In the genomic region with DNA sequence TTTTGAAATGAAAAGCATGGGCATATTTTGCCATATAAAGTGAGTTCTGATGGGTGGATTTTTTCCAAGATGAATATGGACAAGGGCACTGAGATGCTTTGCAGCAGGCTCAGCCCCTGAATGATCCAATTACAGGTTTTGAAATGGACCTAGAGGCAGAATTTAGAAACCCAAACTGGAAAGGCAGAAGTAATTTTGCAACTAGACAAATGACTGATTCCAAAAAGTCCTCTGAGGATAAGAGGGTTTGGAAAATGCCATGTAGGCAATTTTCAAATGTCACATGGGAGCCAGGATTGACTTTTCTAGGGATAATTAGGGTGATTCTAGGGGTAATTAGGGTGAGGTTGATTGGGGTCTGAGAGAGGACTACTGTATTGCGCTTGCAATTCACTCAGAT, we compare ENCODE assay signal across 16 cellular contexts.
DNase-seq lines count a peak whose midpoint lies in the region; ATAC-seq, FAIRE-seq and TF ChIP-seq lines count a peak whose summit lies in the region.
"Had no signal": no experiment of that assay in that cellular context is flagged by ENCODE, and none has a peak within 500 bp of the region (broad histone marks: within the 10 kb centered on the region; RNA-seq: fewer than 3 reads in every experiment).

No MANE protein-coding gene starts in this region.

- no peaks in the 10 kb centered on the region for H3K27me3 Mint-ChIP-seq in Calu3 (ENCODE audit: unreplicated experiment)

- CTCF ChIA-PET in HepG2 (lab: Yijun Ruan, JAX; ENCODE audit: low intra/inter-chr PET ratio, low total read pairs) = no interaction called here
- CTCF ChIA-PET in PC-9 (lab: Charles Lee) = no interaction called here
- CTCF ChIA-PET in Calu3 (lab: Charles Lee) = interaction anchor here (1.5 kb wide), 1 partner anchor 8 kb away, joined by 3 read pairs; no protein-coding TSS in a partner anchor

- ATAC-seq in HepG2 (no peak), right lobe of liver (no peak)

- H3K9me3 ChIP-seq in HepG2 (ENCODE audit: low read length) (no peaks in the 10 kb centered on the region), right lobe of liver (no peaks in the 10 kb centered on the region), subcutaneous abdominal adipose tissue (ENCODE audit: control insufficient read depth in 5 of 5, low read length in 5 of 5) (no peaks in the 10 kb centered on the region), PC-9 (ENCODE audit: insufficient read depth, low read depth) (no peaks in the 10 kb centered on the region)
- H3K9me3 ChIP-seq: BE2C had no signal

- no TSS peak for BruUV-seq in HepG2 (replicated peaks; lab: Mats Ljungman, UMichigan)
- BruUV-seq in PC-9 (replicated peaks; lab: Mats Ljungman, UMichigan) = no TSS peak
- no TSS peak for BruUV-seq in Calu3 (replicated peaks; lab: Mats Ljungman, UMichigan)

- 95% methylated on average over 1 of the region's 1 CpG for WGBS in HepG2 (ENCODE audit: low lambda C conversion rate)
- WGBS in right lobe of liver (ENCODE audit: insufficient coverage, low coverage, low lambda C conversion rate, missing lambda C conversion rate) = 90% methylated on average over 1 of the region's 1 CpG

- no peak for FAIRE-seq in HepG2 (lab: Jason Lieb, UNC)
- FAIRE-seq: A204.1, GM12892 had no signal

- TF ChIP-seq POLR2A in HepG2 (IDR thresholded peaks at IDR 0.05; ENCODE audit: insufficient read depth in 1 of 2, low read depth in 2 of 2, low read length in 2 of 2) = no peak
- TF ChIP-seq POLR2A in right lobe of liver (IDR thresholded peaks at IDR 0.05) = no peak

- H3K4me2 ChIP-seq in HepG2 (ENCODE audit: low read depth, low read length) (no peak overlapping the region), PC-9 (no peak overlapping the region)

- H3K9me3 Mint-ChIP-seq in Calu3 (ENCODE audit: low read depth, unreplicated experiment) = peaks cover 2% of the 10 kb centered on the region
- H3K9me3 Mint-ChIP-seq: CD4-positive, alpha-beta memory T cell; H9 had no signal

- no peak overlapping the region for H3K27ac Mint-ChIP-seq in Calu3 (ENCODE audit: unreplicated experiment)
- H3K27ac Mint-ChIP-seq: H9 had no signal

- H3K79me2 ChIP-seq in HepG2 (ENCODE audit: insufficient read depth, low read length) = no peaks in the 10 kb centered on the region
- H3K79me2 ChIP-seq in PC-9 (ENCODE audit: low read depth) = no peaks in the 10 kb centered on the region

- in situ Hi-C loops in HepG2 (cut with HindIII; ENCODE audit: extremely low pct_ligation_motif_present, low pct_unique_long_range_greater_than_20kb) = no loop called here

- H2AFZ ChIP-seq in HepG2 (ENCODE audit: low read length) = no peak overlapping the region
- no peak overlapping the region for H2AFZ ChIP-seq in PC-9

- no peaks in the 10 kb centered on the region for H3F3A ChIP-seq in PC-9 (ENCODE audit: insufficient read depth, low read depth)

- H3K27ac ChIP-seq in HepG2 (ENCODE audit: extremely low read length, insufficient read depth, low read length) (no peak overlapping the region), right lobe of liver (no peak overlapping the region), subcutaneous abdominal adipose tissue (ENCODE audit: low read depth, low read length) (peak overlapping the region; percentile 20), PC-9 (no peak overlapping the region)
- H3K27ac ChIP-seq: C4-2B had no signal

- H3K4me3 Mint-ChIP-seq in Calu3 (ENCODE audit: low read depth, unreplicated experiment) = no peak overlapping the region
- H3K4me3 Mint-ChIP-seq: CD4-positive, alpha-beta memory T cell; H9 had no signal

- H3K27me3 ChIP-seq in HepG2 (ENCODE audit: control insufficient read depth in 1 of 2, insufficient read depth in 2 of 2, low read length in 2 of 2) = no peaks in the 10 kb centered on the region
- no peaks in the 10 kb centered on the region for H3K27me3 ChIP-seq in right lobe of liver
- H3K27me3 ChIP-seq in subcutaneous abdominal adipose tissue (ENCODE audit: control insufficient read depth in 5 of 5, insufficient read depth in 4 of 5, low read length in 5 of 5) = no peaks in the 10 kb centered on the region
- H3K27me3 ChIP-seq in PC-9 (ENCODE audit: insufficient read depth, low read depth) = no peaks in the 10 kb centered on the region

- peaks cover 32% of the 10 kb centered on the region for H3K4me1 ChIP-seq in HepG2 (ENCODE audit: insufficient read depth, low read length)
- peaks cover 0 to 6% (median 0%) of the 10 kb centered on the region in 4 donors for H3K4me1 ChIP-seq in right lobe of liver
- peaks cover 3 to 43% (median 39%) of the 10 kb centered on the region in 5 donors for H3K4me1 ChIP-seq in subcutaneous abdominal adipose tissue (ENCODE audit: control insufficient read depth in 5 of 5, insufficient read depth in 5 of 5, low read length in 5 of 5)
- no peaks in the 10 kb centered on the region for H3K4me1 ChIP-seq in PC-9 (replicated peaks; ENCODE audit: insufficient read depth)
- H3K4me1 ChIP-seq: BE2C had no signal

- TF ChIP-seq CTCF in HepG2 (CRISPR knock-in tag; IDR thresholded peaks at IDR 0.05) = no peak
- no peak for TF ChIP-seq CTCF in right lobe of liver (IDR thresholded peaks at IDR 0.05)
- TF ChIP-seq CTCF in PC-9 (conservative IDR thresholded peaks at IDR 0.05) = no peak
- TF ChIP-seq CTCF in Calu3 (IDR thresholded peaks at IDR 0.05; ENCODE audit: unreplicated experiment) = no peak

- H3K36me3 Mint-ChIP-seq in Calu3 (ENCODE audit: insufficient read depth, unreplicated experiment) = no peaks in the 10 kb centered on the region
- H3K36me3 Mint-ChIP-seq: CD4-positive, alpha-beta memory T cell had no signal

- TF ChIP-seq RAD21 in HepG2 (CRISPR knock-in tag; IDR thresholded peaks at IDR 0.05) = no peak

- intact Hi-C loops in HepG2 (cut with micrococcal nuclease; ENCODE audit: unreplicated experiment) = no loop called here
- intact Hi-C loops in right lobe of liver (cut with DNase I) = no loop called here
- intact Hi-C loops in PC-9 (cut with micrococcal nuclease; ENCODE audit: unreplicated experiment) = no loop called here
- intact Hi-C loops in Calu3 (cut with micrococcal nuclease; ENCODE audit: unreplicated experiment) = no loop called here

- H3K9ac ChIP-seq in HepG2 (ENCODE audit: insufficient read depth, low read depth, low read length) = no peak overlapping the region
- no peak overlapping the region for H3K9ac ChIP-seq in subcutaneous abdominal adipose tissue (ENCODE audit: low read length in 5 of 5)

- H3K9me2 ChIP-seq in PC-9 (ENCODE audit: insufficient read depth) = no peaks in the 10 kb centered on the region

- DNase-seq in HepG2 (ENCODE audit: low spot score) = no peak
- no peak for DNase-seq in right lobe of liver
- peak; percentile 38 for DNase-seq in NCI-H82 treated with DMSO at 0.1 percent for 48 hours (lab: John Stamatoyannopoulos, UW; ENCODE audit: unreplicated experiment)
- no peak for DNase-seq in PC-9
- no peak for DNase-seq in SKM-1 treated with dmso at 0.1 percent for 144 hours (lab: John Stamatoyannopoulos, UW; ENCODE audit: unreplicated experiment)
- no peak for DNase-seq in Calu3
- DNase-seq: BE2C; CD4-positive, alpha-beta memory T cell; DND-41; GDM1; GOT3; H9 had no signal

- no peaks in the 10 kb centered on the region for H3K36me3 ChIP-seq in HepG2 (replicated peaks in 1 of 2; ENCODE audit: control insufficient read depth in 1 of 2, insufficient read depth in 2 of 2, low read length in 2 of 2)
- no peaks in the 10 kb centered on the region for H3K36me3 ChIP-seq in right lobe of liver
- no peaks in the 10 kb centered on the region for H3K36me3 ChIP-seq in subcutaneous abdominal adipose tissue (ENCODE audit: control insufficient read depth in 5 of 5, insufficient read depth in 5 of 5, low read length in 5 of 5)
- H3K36me3 ChIP-seq in PC-9 (ENCODE audit: low read depth) = no peaks in the 10 kb centered on the region
- H3K36me3 ChIP-seq: BE2C had no signal

- TF ChIP-seq EP300 in HepG2 (IDR thresholded peaks at IDR 0.05; ENCODE audit: low read depth in 2 of 2, low read length in 2 of 2) (no peak), HepG2 (CRISPR knock-in tag; IDR thresholded peaks at IDR 0.05; ENCODE audit: borderline replicate concordance) (no peak)

- POLR2A ChIA-PET in HepG2 (lab: Yijun Ruan, JAX) = no interaction called here
- POLR2A ChIA-PET in PC-9 (lab: Charles Lee; ENCODE audit: unreplicated experiment) = no interaction called here

- no peak overlapping the region for H3K4me3 ChIP-seq in HepG2 (replicated peaks in 1 of 3; ENCODE audit: insufficient read depth in 1 of 3, low read depth in 2 of 3, low read length in 3 of 3)
- H3K4me3 ChIP-seq in right lobe of liver = no peak overlapping the region
- H3K4me3 ChIP-seq in subcutaneous abdominal adipose tissue (ENCODE audit: low read depth in 1 of 5, low read length in 5 of 5) = no peak overlapping the region
- no peak overlapping the region for H3K4me3 ChIP-seq in PC-9

- no peaks in the 10 kb centered on the region for H4K20me1 ChIP-seq in HepG2 (ENCODE audit: insufficient read depth, low read length)
- no peaks in the 10 kb centered on the region for H4K20me1 ChIP-seq in PC-9 (ENCODE audit: insufficient read depth)

- no peaks in the 10 kb centered on the region for H3K4me1 Mint-ChIP-seq in Calu3 (ENCODE audit: low read depth, unreplicated experiment)
- H3K4me1 Mint-ChIP-seq: CD4-positive, alpha-beta memory T cell had no signal

TF ChIP-seq in HepG2, 621 proteins besides CTCF, POLR2A, EP300 and RAD21 (continues in another document):
- TF ChIP-seq MAFK (conservative IDR thresholded peaks at IDR 0.05 in 1 of 2, IDR thresholded peaks at IDR 0.05 in 1 of 2; ENCODE audit: low read length in 2 of 2) (peak; percentile 87), ZSCAN31 (CRISPR knock-in tag; IDR thresholded peaks at IDR 0.05; ENCODE audit: low read depth) (no peak), ZNF510 (CRISPR knock-in tag; IDR thresholded peaks at IDR 0.05; ENCODE audit: low read depth) (no peak), KAT2B (IDR thresholded peaks at IDR 0.05; ENCODE audit: borderline replicate concordance, low read depth, low read length) (no peak)
- TF ChIP-seq, protein P1, sequence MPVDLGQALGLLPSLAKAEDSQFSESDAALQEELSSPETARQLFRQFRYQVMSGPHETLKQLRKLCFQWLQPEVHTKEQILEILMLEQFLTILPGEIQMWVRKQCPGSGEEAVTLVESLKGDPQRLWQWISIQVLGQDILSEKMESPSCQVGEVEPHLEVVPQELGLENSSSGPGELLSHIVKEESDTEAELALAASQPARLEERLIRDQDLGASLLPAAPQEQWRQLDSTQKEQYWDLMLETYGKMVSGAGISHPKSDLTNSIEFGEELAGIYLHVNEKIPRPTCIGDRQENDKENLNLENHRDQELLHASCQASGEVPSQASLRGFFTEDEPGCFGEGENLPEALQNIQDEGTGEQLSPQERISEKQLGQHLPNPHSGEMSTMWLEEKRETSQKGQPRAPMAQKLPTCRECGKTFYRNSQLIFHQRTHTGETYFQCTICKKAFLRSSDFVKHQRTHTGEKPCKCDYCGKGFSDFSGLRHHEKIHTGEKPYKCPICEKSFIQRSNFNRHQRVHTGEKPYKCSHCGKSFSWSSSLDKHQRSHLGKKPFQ (CRISPR knock-in tag; IDR thresholded peaks at IDR 0.05; ENCODE audit: insufficient replicate concordance) = no peak
